Comparison of ENCODE assay signal across 8 cellular contexts in genomic region chr1:35192056-35192852, GRCh38. TPM values are rescaled to one million over a fixed set of nuclear protein-coding genes. Genes with fewer than 3 reads are reported as not detected.
A peak's percentile ranks its signal among the peaks of the same experiment; 100 is the strongest.
DNase-seq lines count a peak whose midpoint lies in the region; ATAC-seq, FAIRE-seq and TF ChIP-seq lines count a peak whose summit lies in the region.

No MANE protein-coding gene starts in this region.

- H3K27me3 Mint-ChIP-seq in MCF 10A (ENCODE audit: insufficient read depth, unreplicated experiment), result no peaks in the 10 kb centered on the region

- intact Hi-C loops in MCF 10A (cut with micrococcal nuclease), result loop anchor here (5.0 to 10.0 kb wide), 4 partner anchors 160 to 340 kb away; partner anchors contain the start of gene ZMYM6

- H3K9me3 Mint-ChIP-seq in MCF 10A (ENCODE audit: unreplicated experiment), result no peaks in the 10 kb centered on the region

- H3K4me1 ChIP-seq in small intestine (ENCODE audit: control insufficient read depth in 2 of 2, insufficient read depth in 1 of 2, low read depth in 1 of 2, low read length in 1 of 2), result peaks cover 2% of the 10 kb centered on the region in 2 donors

- H3K27me3 ChIP-seq in small intestine (ENCODE audit: control insufficient read depth in 2 of 2, insufficient read depth in 2 of 2, low read length in 2 of 2), result no peaks in the 10 kb centered on the region

- H3K9me3 ChIP-seq in small intestine (ENCODE audit: control insufficient read depth, low read depth), result no peaks in the 10 kb centered on the region

- CTCF ChIA-PET in MCF 10A (lab: Yijun Ruan, JAX), result interaction anchor here (1.1 kb wide), 1 partner anchor 10 kb away, joined by 5 read pairs; no protein-coding TSS in a partner anchor

- peak overlapping the region; percentile 96 for H3K27ac Mint-ChIP-seq in MCF 10A (ENCODE audit: low read depth, unreplicated experiment)

- WGBS in small intestine, 3 donors, result 0 to 1% (median 1%) methylated on average over 36 to 94 of the region's 94 CpGs

- H3K36me3 Mint-ChIP-seq in MCF 10A (ENCODE audit: insufficient read depth, unreplicated experiment), result peaks cover 58% of the 10 kb centered on the region

- H3K27ac ChIP-seq in VCaP, result peak overlapping the region; percentile 97
- H3K27ac ChIP-seq in small intestine (ENCODE audit: low read depth in 1 of 2, low read length in 1 of 2), result peak overlapping the region; percentile 95 to 97

- in situ Hi-C loops in GM13976 (cut with MboI; ENCODE audit: low sequenced_read_pairs, unreplicated experiment), result no loop called here

- BruUV-seq in MCF 10A (replicated peaks; lab: Mats Ljungman, UMichigan), result no TSS peak

- peak; percentile 90 for DNase-seq in GM13976 (ENCODE audit: low spot score)
- DNase-seq in NCI-H2171 (lab: John Stamatoyannopoulos, UW), result peak; percentile 79
- peak; percentile 79 for DNase-seq in MCF 10A (ENCODE audit: unreplicated experiment)
- peak; percentile 87 for DNase-seq in iPS-NIHi7 (ENCODE audit: extremely low spot score)
- DNase-seq in small intestine, result peak; percentile 83

- TF ChIP-seq CTCF in GM13976 (IDR thresholded peaks at IDR 0.05; ENCODE audit: borderline replicate concordance, control extremely low read depth, extremely low read depth, insufficient read depth, missing control alignments) (no peak), VCaP (conservative IDR thresholded peaks at IDR 0.05) (peak; percentile 52), MCF 10A (IDR thresholded peaks at IDR 0.05; ENCODE audit: unreplicated experiment) (peak; percentile 15)

- ATAC-seq in HG02970 (IDR thresholded peaks at IDR 0.05; ENCODE audit: low FRiP score, unreplicated experiment), result peak; percentile 37
- no peak for ATAC-seq in HG03457 (IDR thresholded peaks at IDR 0.05; ENCODE audit: unreplicated experiment)

- H3K4me3 Mint-ChIP-seq in MCF 10A (ENCODE audit: unreplicated experiment), result peak overlapping the region; percentile 85

- POLR2A ChIA-PET in MCF 10A (lab: Yijun Ruan, JAX), result interaction anchor here (0.6 to 1.5 kb wide), 15 partner anchors 10 to 365 kb away, joined by 3 to 12 read pairs (median 4); partner anchors contain the start of genes KIAA0319L, ZMYM1 and ZMYM4

- H3K4me3 ChIP-seq in small intestine (ENCODE audit: low read depth in 1 of 2, low read length in 2 of 2), result peak overlapping the region; percentile 78 to 100

- peaks cover 34% of the 10 kb centered on the region for H3K4me1 Mint-ChIP-seq in MCF 10A (ENCODE audit: insufficient read depth, unreplicated experiment)

- peaks cover 12 to 16% of the 10 kb centered on the region in 2 donors for H3K36me3 ChIP-seq in small intestine (ENCODE audit: control insufficient read depth in 2 of 2, insufficient read depth in 2 of 2, low read length in 2 of 2)

- FAIRE-seq in small intestine (lab: Jason Lieb, UNC), result no peak

RNA-seq across cellular contexts. Expression of gene SFPQ, which starts 0.7 kb away (rescaled TPM):
- total RNA-seq in MCF 10A (2022), result 275 and 314 TPM in 2 replicates
- polyA plus RNA-seq in small intestine, result 100 to 1,000 TPM in 2 of 3 donors, 10 to 100 TPM in 1; 93.8 to 149 (median 144) TPM
